11 cellular contexts compared by ENCODE assay signal in genomic region chr3:136659253-136659652, GRCh38.
A peak's percentile ranks its signal among the peaks of the same experiment; 100 is the strongest.
DNase-seq lines count a peak whose midpoint lies in the region; ATAC-seq, FAIRE-seq and TF ChIP-seq lines count a peak whose summit lies in the region.
"Had no signal": no experiment of that assay in that cellular context is flagged by ENCODE, and none has a peak within 500 bp of the region (broad histone marks: within the 10 kb centered on the region; RNA-seq: fewer than 3 reads in every experiment).

No MANE protein-coding gene starts in this region.

- H3K4me3 ChIP-seq in neural progenitor cell (no peak overlapping the region), esophagus muscularis mucosa (no peak overlapping the region)
- H3K4me3 ChIP-seq: sigmoid colon had no signal

- no peak for ATAC-seq in GM19455 (IDR thresholded peaks at IDR 0.05; ENCODE audit: unreplicated experiment)
- no peak for ATAC-seq in GM18867 (IDR thresholded peaks at IDR 0.05; ENCODE audit: unreplicated experiment)

- H3K79me2 ChIP-seq in neural progenitor cell (ENCODE audit: low read depth): peaks cover 90% of the 10 kb centered on the region

- intact Hi-C loops in esophagus muscularis mucosa (cut with DNase I): no loop called here

- TF ChIP-seq CTCF in endothelial cell (IDR thresholded peaks at IDR 0.05; ENCODE audit: unreplicated experiment) (no peak), neural progenitor cell (IDR thresholded peaks at IDR 0.05) (no peak), esophagus muscularis mucosa (IDR thresholded peaks at IDR 0.05) (no peak)

- peaks cover 15% of the 10 kb centered on the region for H3K36me3 ChIP-seq in neural progenitor cell
- no peaks in the 10 kb centered on the region for H3K36me3 ChIP-seq in esophagus muscularis mucosa
- H3K36me3 ChIP-seq: sigmoid colon had no signal

- no peaks in the 10 kb centered on the region for H3F3A ChIP-seq in neural progenitor cell (ENCODE audit: low read depth)

- H2AFZ ChIP-seq in neural progenitor cell (replicated peaks): no peak overlapping the region

- H3K4me1 Mint-ChIP-seq in endothelial cell (ENCODE audit: unreplicated experiment): no peaks in the 10 kb centered on the region
- H3K4me1 Mint-ChIP-seq in neural progenitor cell: peaks cover 31% of the 10 kb centered on the region

- no peaks in the 10 kb centered on the region for H3K9me3 Mint-ChIP-seq in endothelial cell (ENCODE audit: unreplicated experiment)
- peaks cover 23% of the 10 kb centered on the region for H3K9me3 Mint-ChIP-seq in neural progenitor cell

- H3K27me3 ChIP-seq in neural progenitor cell: no peaks in the 10 kb centered on the region
- H3K27me3 ChIP-seq in esophagus muscularis mucosa: no peaks in the 10 kb centered on the region
- H3K27me3 ChIP-seq: sigmoid colon had no signal

- peak overlapping the region; percentile 49 for H3K27ac Mint-ChIP-seq in endothelial cell (ENCODE audit: unreplicated experiment)
- H3K27ac Mint-ChIP-seq in neural progenitor cell: peak overlapping the region; percentile 98

- no peak for TF ChIP-seq EP300 in esophagus muscularis mucosa (IDR thresholded peaks at IDR 0.05)

- no peaks in the 10 kb centered on the region for H3K27me3 Mint-ChIP-seq in endothelial cell (ENCODE audit: unreplicated experiment)
- no peaks in the 10 kb centered on the region for H3K27me3 Mint-ChIP-seq in neural progenitor cell (ENCODE audit: insufficient read depth, low read depth)

- peak; percentile 73 for DNase-seq in NCI-H2196 (lab: John Stamatoyannopoulos, UW; ENCODE audit: unreplicated experiment)
- no peak for DNase-seq in endothelial cell (ENCODE audit: low spot score)
- peak; percentile 35 for DNase-seq in neural progenitor cell (ENCODE audit: low spot score)
- no peak for DNase-seq in activated T-cell treated with anti-CD3 and anti-CD28 coated beads for 4 hours
- no peak for DNase-seq in esophagus muscularis mucosa (ENCODE audit: extremely low spot score)
- DNase-seq: sigmoid colon had no signal

- no peak overlapping the region for H3K9ac ChIP-seq in neural progenitor cell

- H3K4me1 ChIP-seq in neural progenitor cell: peaks cover 18% of the 10 kb centered on the region
- peaks cover 0 to 17% (median 12%) of the 10 kb centered on the region in 4 donors for H3K4me1 ChIP-seq in esophagus muscularis mucosa

- H3K27ac ChIP-seq in neural progenitor cell (no peak overlapping the region), esophagus muscularis mucosa (replicated peaks in 1 of 4) (no peak overlapping the region)
- H3K27ac ChIP-seq: sigmoid colon had no signal

- H3K4me2 ChIP-seq in neural progenitor cell: peak overlapping the region; percentile 46

- FAIRE-seq in G401.6 (lab: Jason Lieb, UNC): peak; percentile 47
- FAIRE-seq: colon, GM12891 had no signal

- H3K4me3 Mint-ChIP-seq in endothelial cell (ENCODE audit: unreplicated experiment): no peak overlapping the region
- H3K4me3 Mint-ChIP-seq in neural progenitor cell: peak overlapping the region; percentile 44

- H4K20me1 ChIP-seq in neural progenitor cell (ENCODE audit: low read depth): no peaks in the 10 kb centered on the region

- H3K9me3 ChIP-seq in neural progenitor cell (ENCODE audit: low read depth) (peaks cover 10% of the 10 kb centered on the region), esophagus muscularis mucosa (peaks cover 0 to 7% (median 3%) of the 10 kb centered on the region in 4 donors)

- TF ChIP-seq POLR2A in esophagus muscularis mucosa (IDR thresholded peaks at IDR 0.05; ENCODE audit: low read depth): no peak

- 36% methylated on average over 4 of the region's 4 CpGs for WGBS in esophagus muscularis mucosa

- H3K36me3 Mint-ChIP-seq in endothelial cell (ENCODE audit: low read depth, unreplicated experiment): peaks cover 5% of the 10 kb centered on the region
- H3K36me3 Mint-ChIP-seq in neural progenitor cell: peaks cover 17% of the 10 kb centered on the region

Comparison
In these comparisons a context has a peak if more than half of its experiments do, and no peak if none do; other contexts are left out.
1. DNase-seq: peak in NCI-H2196 (single experiment) and neural progenitor cell (single experiment); none in endothelial cell (single experiment), activated T-cell treated with anti-CD3 and anti-CD28 coated beads for 4 hours (single experiment) and esophagus muscularis mucosa (single experiment).